In genomic region chr15:38226867-38227266, GRCh38 we compare ENCODE assay signal across 10 cellular contexts. TPM values are rescaled to one million over a fixed set of nuclear protein-coding genes. Genes with fewer than 3 reads are reported as not detected.
DNase-seq lines count a peak whose midpoint lies in the region; ATAC-seq and TF ChIP-seq lines count a peak whose summit lies in the region.
"Had no signal": no experiment of that assay in that cellular context is flagged by ENCODE, and none has a peak within 500 bp of the region (broad histone marks: within the 10 kb centered on the region; RNA-seq: fewer than 3 reads in every experiment).

No MANE protein-coding gene starts in this region.

- DNase-seq in AG08395 (ENCODE audit: low spot score): peak; percentile 47
- DNase-seq in MG63: peak; percentile 15
- DNase-seq in dermis blood vessel endothelial cell: peak; percentile 85
- no peak for DNase-seq in left lung
- no peak for DNase-seq in NCI-H2029 (lab: John Stamatoyannopoulos, UW)
- DNase-seq in cerebellum (ENCODE audit: low spot score): no peak
- DNase-seq in T-helper 1 cell: no peak
- DNase-seq in CD1c-positive myeloid dendritic cell (ENCODE audit: extremely low spot score): no peak
- DNase-seq: COR-L47, NCI-H510A treated with DMSO at 0.1 percent for 48 hours had no signal

- H3K9me3 ChIP-seq in MG63 (no peaks in the 10 kb centered on the region), left lung (no peaks in the 10 kb centered on the region)

- TF ChIP-seq CTCF in left lung (IDR thresholded peaks at IDR 0.05): no peak

- H3K27ac ChIP-seq in left lung: no peak overlapping the region

- no peaks in the 10 kb centered on the region for H3K4me1 ChIP-seq in left lung

- ATAC-seq in left lung: peak; percentile 73

- H3K27me3 ChIP-seq in MG63 (no peaks in the 10 kb centered on the region), left lung (no peaks in the 10 kb centered on the region)

- intact Hi-C loops in left lung (cut with DNase I): no loop called here

- H3K36me3 ChIP-seq in MG63 (no peaks in the 10 kb centered on the region), left lung (no peaks in the 10 kb centered on the region)

- no peak overlapping the region for H3K4me3 ChIP-seq in MG63
- no peak overlapping the region for H3K4me3 ChIP-seq in left lung

RNA-seq across cellular contexts. Expression of gene SPRED1, which starts 25.8 kb away (rescaled TPM):
- 12.0 and 28.1 TPM in 2 replicates for total RNA-seq in MG63 (2014; rRNA removed; shearing (Covaris generic); ENCODE audit: low replicate concordance)
- 14.4 and 15.8 TPM in 2 replicates for total RNA-seq in dermis blood vessel endothelial cell
- total RNA-seq in left lung: 10 to 100 TPM; 57.5 to 59.4 TPM
- total RNA-seq in cerebellum: 55.0 TPM

Comparison
In these comparisons a context has a peak if more than half of its experiments do, and no peak if none do; other contexts are left out.
1. DNase-seq: peak in AG08395 (single experiment), MG63 (single experiment) and dermis blood vessel endothelial cell (single experiment); none in left lung (0 of 2), NCI-H2029 (single experiment), cerebellum (single experiment), T-helper 1 cell (0 of 5) and CD1c-positive myeloid dendritic cell (single experiment).